Comparison of ENCODE assay signal across 1 cellular context in the genomic region with DNA sequence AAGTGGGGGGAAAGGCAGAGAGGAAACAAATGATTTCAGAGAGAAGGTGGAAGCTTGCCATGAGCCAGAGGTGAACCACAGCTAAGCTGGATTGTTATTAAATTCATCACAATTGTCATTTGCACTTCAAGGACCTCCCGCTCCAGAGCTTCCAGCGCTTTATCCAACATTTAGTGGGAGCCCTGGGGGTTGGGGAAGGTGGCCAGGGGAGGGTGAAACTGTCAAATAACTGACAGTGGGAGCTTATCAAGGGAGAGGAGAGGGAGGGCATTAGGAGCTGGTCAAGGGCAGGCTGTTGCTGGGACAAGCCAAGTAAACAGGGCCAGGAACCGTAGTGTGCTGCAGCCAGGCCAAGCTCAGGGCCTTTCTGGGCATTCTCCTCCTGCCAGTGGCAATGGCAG.
TF ChIP-seq lines count a peak whose summit lies in the region.

No MANE protein-coding gene starts in this region.

TF ChIP-seq in H1, 55 proteins besides CTCF, POLR2A, EP300 and RAD21 (continued from another document):
- TF ChIP-seq HDAC2 (IDR thresholded peaks at IDR 0.05; ENCODE audit: borderline replicate concordance in 1 of 2, low read depth in 2 of 2, low read length in 2 of 2) (no peak), NANOG (IDR thresholded peaks at IDR 0.05; ENCODE audit: insufficient read depth, low read depth, low read length, poor library complexity, severe bottlenecking) (no peak), CTBP2 (IDR thresholded peaks at IDR 0.05; ENCODE audit: borderline replicate concordance, insufficient read depth, insufficient read length, low read length) (no peak), SP4 (IDR thresholded peaks at IDR 0.05; ENCODE audit: low read length) (no peak), RNF2 (IDR thresholded peaks at IDR 0.05; ENCODE audit: borderline replicate concordance, low read depth, low read length, missing control alignments, poor library complexity, severe bottlenecking) (no peak)
